In genomic region chr20:45918182-45918737, GRCh38 we compare ENCODE assay signal across 9 cellular contexts. TPM values are rescaled to one million over a fixed set of nuclear protein-coding genes. Genes with fewer than 3 reads are reported as not detected.
DNase-seq lines count a peak whose midpoint lies in the region; ATAC-seq, FAIRE-seq and TF ChIP-seq lines count a peak whose summit lies in the region.
"Had no signal": no experiment of that assay in that cellular context is flagged by ENCODE, and none has a peak within 500 bp of the region (broad histone marks: within the 10 kb centered on the region; RNA-seq: fewer than 3 reads in every experiment).

No MANE protein-coding gene starts in this region.

- TF ChIP-seq CTCF in fibroblast of pulmonary artery (IDR thresholded peaks at IDR 0.05; ENCODE audit: low read length, missing control alignments), result no peak
- TF ChIP-seq CTCF in pancreas (IDR thresholded peaks at IDR 0.05), result no peak

- peak overlapping the region in 2 of 4 donors; percentile 28 to 34 for H3K27ac ChIP-seq in pancreas

- intact Hi-C loops in pancreas (cut with DNase I), result no loop called here

- WGBS in pancreas, 2 donors, result 80 to 82% methylated on average over 5 of the region's 5 CpGs

- H3K4me1 ChIP-seq in pancreas, result peaks cover 0 to 3% (median 0%) of the 10 kb centered on the region in 3 donors

- H3K4me3 ChIP-seq in fibroblast of pulmonary artery (replicated peaks; ENCODE audit: low read depth, low read length), result no peak overlapping the region
- no peak overlapping the region for H3K4me3 ChIP-seq in pancreas

- H3K27me3 ChIP-seq in pancreas, result no peaks in the 10 kb centered on the region

- H3K9me3 ChIP-seq in pancreas, result no peaks in the 10 kb centered on the region

- peak in 3 of 4 donors; percentile 13 to 50 (median 31) for ATAC-seq in pancreas
- ATAC-seq: T-cell had no signal

- peak; percentile 81 for DNase-seq in MV-4-11 (lab: John Stamatoyannopoulos, UW)
- peak; percentile 71 for DNase-seq in fibroblast of pulmonary artery (ENCODE audit: low read depth)
- DNase-seq in pancreas, result peak in 1 of 6 donors; percentile 15
- no peak for DNase-seq in NCI-H2227 (lab: John Stamatoyannopoulos, UW; ENCODE audit: unreplicated experiment)
- DNase-seq in mesenteric fat pad (ENCODE audit: low spot score), result no peak
- DNase-seq in NCI-H146 treated with DMSO at 0.1 percent for 48 hours (lab: John Stamatoyannopoulos, UW; ENCODE audit: unreplicated experiment), result no peak
- DNase-seq: cortex of kidney, NCI-H510A treated with DMSO at 0.1 percent for 48 hours, T-cell had no signal

- no peaks in the 10 kb centered on the region for H3K36me3 ChIP-seq in pancreas

- no peak for FAIRE-seq in pancreas (lab: Jason Lieb, UNC)

RNA-seq across cellular contexts. Expression of gene PLTP, which starts 6.3 kb away (rescaled TPM):
- total RNA-seq in pancreas, result 100 to 1,000 TPM in 2 of 6 donors, 10 to 100 TPM in 4; 70.4 to 158 (median 95.1) TPM
- 10 to 100 TPM; 35.5 to 56.8 TPM for polyA plus RNA-seq in pancreas
- total RNA-seq in mesenteric fat pad, result 373 TPM

RNA-seq across cellular contexts. Expression of gene PCIF1, which starts 16.2 kb away (rescaled TPM):
- total RNA-seq in pancreas, result 10 to 100 TPM; 13.3 to 19.2 (median 17.7) TPM
- polyA plus RNA-seq in pancreas, result 10 to 100 TPM; 22.9 to 34.9 TPM
- 27.1 TPM for total RNA-seq in mesenteric fat pad

RNA-seq across cellular contexts. Expression of gene CTSA, which starts 27.1 kb away (rescaled TPM):
- total RNA-seq in pancreas, result 10 to 100 TPM; 27.6 to 97.8 (median 41.5) TPM
- polyA plus RNA-seq in pancreas, result 100 to 1,000 TPM in 1 of 2 donors, 10 to 100 TPM in 1; 89.3 to 103 TPM
- 160 TPM for total RNA-seq in mesenteric fat pad

RNA-seq across cellular contexts. Expression of gene NEURL2, which starts 27.3 kb away (rescaled TPM):
- total RNA-seq in pancreas (1 to 10 TPM; 1.6 to 3.8 (median 2.2) TPM), mesenteric fat pad (17.0 TPM)
- 1 to 10 TPM; 4.7 to 5.3 TPM for polyA plus RNA-seq in pancreas

RNA-seq across cellular contexts. Expression of gene SPATA25, which starts 30.8 kb away (rescaled TPM):
- total RNA-seq in pancreas, result 1 to 10 TPM in 1 of 6 donors, under 1 TPM in 5; 0.55 to 1.3 (median 0.84) TPM
- 1 to 10 TPM; 1.2 to 1.7 TPM for polyA plus RNA-seq in pancreas
- total RNA-seq in mesenteric fat pad, result 4.0 TPM

Comparison
In these comparisons a context has a peak if more than half of its experiments do, and no peak if none do; other contexts are left out.
1. DNase-seq: peak in MV-4-11 (single experiment) and fibroblast of pulmonary artery (single experiment); none in NCI-H2227 (single experiment), mesenteric fat pad (single experiment) and NCI-H146 treated with DMSO at 0.1 percent for 48 hours (single experiment).